18 cellular contexts compared by ENCODE assay signal in the genomic region with DNA sequence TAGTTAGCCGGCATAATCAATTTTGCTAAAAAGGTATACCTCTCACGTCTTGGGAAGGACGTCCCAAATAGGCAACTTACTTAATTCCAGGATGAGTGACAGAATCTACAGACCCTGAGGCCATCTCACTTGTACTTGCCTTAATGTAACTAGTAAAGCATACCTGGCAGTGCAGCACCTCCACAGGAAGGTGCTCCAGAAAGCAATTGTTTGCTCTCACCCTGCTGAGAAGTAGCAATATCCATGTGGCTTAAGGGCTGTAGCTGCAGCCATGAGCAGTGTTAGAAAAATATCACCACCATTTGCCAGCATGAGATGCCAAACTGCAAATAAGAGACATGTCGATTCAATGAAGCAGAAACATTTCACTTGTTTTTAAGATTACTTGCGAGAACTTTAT.
DNase-seq lines count a peak whose midpoint lies in the region; ATAC-seq and TF ChIP-seq lines count a peak whose summit lies in the region.
"Had no signal": no experiment of that assay in that cellular context is flagged by ENCODE, and none has a peak within 500 bp of the region (broad histone marks: within the 10 kb centered on the region; RNA-seq: fewer than 3 reads in every experiment).

No MANE protein-coding gene starts in this region.

- H3K27ac ChIP-seq in stomach: no peak overlapping the region
- no peak overlapping the region for H3K27ac ChIP-seq in upper lobe of right lung
- H3K27ac ChIP-seq: psoas muscle, spleen, testis had no signal

- no peaks in the 10 kb centered on the region for H3K9me3 ChIP-seq in stomach
- H3K9me3 ChIP-seq in upper lobe of right lung: no peaks in the 10 kb centered on the region
- H3K9me3 ChIP-seq: psoas muscle, spleen, testis had no signal

- peak overlapping the region in 2 of 3 experiments; percentile 84 to 91 for H3K4me3 Mint-ChIP-seq in nephron
- H3K4me3 Mint-ChIP-seq: central memory CD8-positive, alpha-beta T cell; natural killer cell had no signal

- H3K27me3 Mint-ChIP-seq in nephron (ENCODE audit: low read depth): no peaks in the 10 kb centered on the region

- H3K4me3 ChIP-seq in H7 (ENCODE audit: insufficient read depth, low read depth, low read length): no peak overlapping the region
- no peak overlapping the region for H3K4me3 ChIP-seq in stomach
- no peak overlapping the region for H3K4me3 ChIP-seq in upper lobe of right lung
- H3K4me3 ChIP-seq: spleen, testis had no signal

- peaks cover 0 to 50% (median 24%) of the 10 kb centered on the region in 4 donors for H3K4me1 ChIP-seq in stomach
- peaks cover 8% of the 10 kb centered on the region for H3K4me1 ChIP-seq in upper lobe of right lung

- H3K36me3 ChIP-seq in H7 (replicated peaks; ENCODE audit: control insufficient read depth, insufficient read depth, low read length) (no peaks in the 10 kb centered on the region), stomach (no peaks in the 10 kb centered on the region), upper lobe of right lung (no peaks in the 10 kb centered on the region)
- H3K36me3 ChIP-seq: spleen had no signal

- peaks cover 8% of the 10 kb centered on the region for H3K36me3 Mint-ChIP-seq in nephron (ENCODE audit: low read depth)
- H3K36me3 Mint-ChIP-seq: natural killer cell had no signal

- TF ChIP-seq POLR2A in stomach (IDR thresholded peaks at IDR 0.05): no peak

- intact Hi-C loops in stomach (cut with DNase I; ENCODE audit: low total_unique reads): no loop called here
- intact Hi-C loops in upper lobe of right lung (cut with DNase I): no loop called here

- H3K27ac Mint-ChIP-seq in nephron: peak overlapping the region; percentile 97 to 98 (median 98)
- H3K27ac Mint-ChIP-seq: activated CD4-positive, alpha-beta T cell treated with anti-CD3 and anti-CD28 coated beads, Interleukin-2, amount 10 ng/mL, durations not matched to agents 7 days and 5 days; natural killer cell had no signal

- no peaks in the 10 kb centered on the region for H3K9me3 Mint-ChIP-seq in nephron
- H3K9me3 Mint-ChIP-seq: activated CD4-positive, alpha-beta T cell treated with anti-CD3 and anti-CD28 coated beads, Interleukin-2, amount 10 ng/mL, durations not matched to agents 7 days and 5 days had no signal

- TF ChIP-seq CTCF in nephron (IDR thresholded peaks at IDR 0.05; ENCODE audit: unreplicated experiment in 3 of 3) (no peak), stomach (IDR thresholded peaks at IDR 0.05) (no peak), upper lobe of right lung (IDR thresholded peaks at IDR 0.05) (no peak)

- ATAC-seq in upper lobe of right lung: no peak

- TF ChIP-seq EP300 in stomach (IDR thresholded peaks at IDR 0.05): no peak

- peak; percentile 26 for DNase-seq in COR-L47 (lab: John Stamatoyannopoulos, UW)
- peak; percentile 24 for DNase-seq in H7
- DNase-seq in NCI-H69 (lab: John Stamatoyannopoulos, UW): peak; percentile 92
- no peak for DNase-seq in stomach
- no peak for DNase-seq in GM19238 (ENCODE audit: insufficient read length, low spot score)
- DNase-seq in stimulated activated CD4-positive, alpha-beta T cell treated with anti-CD3 and anti-CD28 coated beads, Interleukin-4, amount 100 ng/mL, for 1 hour: no peak
- no peak for DNase-seq in upper lobe of right lung
- DNase-seq: activated CD8-positive, alpha-beta memory T cell treated with anti-CD3 and anti-CD28 coated beads, Interleukin-2, amount 50 U/mL, for 48 hours; MM.1S; natural killer cell; NCI-H2171; psoas muscle; RPMI8226; spleen; testis had no signal

- WGBS in stomach, 5 donors: 77 to 90% (median 86%) methylated on average over 5 of the region's 5 CpGs

- H3K27me3 ChIP-seq in H7 (ENCODE audit: control insufficient read depth, insufficient read depth, low read length): no peaks in the 10 kb centered on the region
- H3K27me3 ChIP-seq in stomach: no peaks in the 10 kb centered on the region
- H3K27me3 ChIP-seq in upper lobe of right lung: no peaks in the 10 kb centered on the region
- H3K27me3 ChIP-seq: testis had no signal

- H3K4me1 Mint-ChIP-seq in nephron: peaks cover 79% of the 10 kb centered on the region
- H3K4me1 Mint-ChIP-seq: central memory CD8-positive, alpha-beta T cell had no signal

Comparison
In these comparisons a context has a peak if more than half of its experiments do, and no peak if none do; other contexts are left out.
1. DNase-seq: peak in COR-L47 (single experiment), H7 (single experiment) and NCI-H69 (single experiment); none in stomach (single experiment), GM19238 (single experiment), stimulated activated CD4-positive, alpha-beta T cell treated with anti-CD3 and anti-CD28 coated beads, Interleukin-4, amount 100 ng/mL, for 1 hour (single experiment) and upper lobe of right lung (single experiment).